23 cellular contexts compared by ENCODE assay signal in the genomic region with DNA sequence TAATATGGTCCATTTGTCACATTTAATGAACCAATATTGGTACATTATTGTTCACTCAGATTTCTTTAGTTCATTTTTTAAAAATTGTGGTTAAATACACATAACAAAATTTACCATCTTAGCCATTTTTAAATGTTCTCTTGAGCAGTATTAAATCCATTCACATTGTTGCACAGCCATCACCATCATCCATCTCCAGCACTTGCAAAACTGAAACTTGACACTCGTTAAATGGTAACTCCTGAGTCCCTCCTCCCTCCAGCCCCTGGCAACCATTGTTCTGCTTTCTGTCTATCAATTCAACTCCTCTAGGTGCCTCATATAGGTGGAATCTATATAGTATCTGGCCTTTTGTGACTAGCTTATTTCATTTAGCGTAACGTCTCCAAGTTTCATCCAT.
"Had no signal": no experiment of that assay in that cellular context is flagged by ENCODE, and none has a peak within 500 bp of the region (broad histone marks: within the 10 kb centered on the region; RNA-seq: fewer than 3 reads in every experiment).

No MANE protein-coding gene starts in this region.

- H3K4me1 ChIP-seq: left lung, testis, uterus had no signal

- H3K9me3 Mint-ChIP-seq: activated T-cell treated with anti-CD3 and anti-CD28 coated beads, Interleukin-2, amount 50 U/mL, for 4 hours; activated T-helper 2 cell treated with anti-CD3 and anti-CD28 coated beads, Interferon-gamma antibody, Interleukin-2, Interleukin-4, amounts not matched to agents 10 μg/mL and 5 μg/mL and 100 μg/mL, durations not matched to agents 14 hours and 24 hours and 36 hours; neural crest cell; stimulated activated naive B cell treated with anti-CD40 and anti-IgM and Interleukin-4, amounts not matched to agents 10 μg/mL and 1 μg/mL and 100 μg/mL, for 72 hours; WTC11 had no signal

- H3K36me3 ChIP-seq: uterus had no signal

- H3K27me3 Mint-ChIP-seq: activated naive CD8-positive, alpha-beta T cell; naive thymus-derived CD4-positive, alpha-beta T cell; stimulated activated naive B cell treated with anti-CD40 and anti-IgM and Interleukin-4, amounts not matched to agents 10 μg/mL and 1 μg/mL and 100 μg/mL, for 72 hours had no signal

- ATAC-seq: activated T-cell treated with anti-CD3 and anti-CD28 coated beads, Interleukin-2, amount 50 U/mL, for 4 hours; left lung; naive thymus-derived CD4-positive, alpha-beta T cell; right lobe of liver; stimulated activated naive B cell treated with anti-CD40 and anti-IgM and Interleukin-4, amounts not matched to agents 10 μg/mL and 1 μg/mL and 100 μg/mL, for 72 hours; WTC11 had no signal

- H3K9me3 ChIP-seq: left lung, right lobe of liver, testis, uterus had no signal

- DNase-seq: activated CD4-positive, alpha-beta T cell treated with anti-CD3 and anti-CD28 coated beads, Interleukin-2, amount 50 U/mL, for 48 hours; activated CD8-positive, alpha-beta memory T cell treated with anti-CD3 and anti-CD28 coated beads, Interleukin-2, amount 50 U/mL, for 48 hours; activated naive CD4-positive, alpha-beta T cell; activated T-cell treated with anti-CD3 and anti-CD28 coated beads, Interleukin-2, amount 50 U/mL, for 4 hours; amniotic stem cell; cerebellar nuclear complex; naive thymus-derived CD4-positive, alpha-beta T cell; occipital lobe; stimulated activated CD4-positive, alpha-beta T cell treated with anti-CD3 and anti-CD28 coated beads, Interleukin-2, amount 100 ng/mL, for 48 hours; stimulated activated CD8-positive, alpha-beta memory T cell treated with anti-CD3 and anti-CD28 coated beads, Interleukin-4, amount 100 ng/mL, for 48 hours; stimulated activated naive B cell treated with anti-CD40 and anti-IgM and Interleukin-4, amounts not matched to agents 10 μg/mL and 1 μg/mL and 100 μg/mL, for 72 hours; T-helper 9 cell; testis; trophoblast cell; uterus had no signal

- H3K27ac ChIP-seq: coronary artery, left lung, testis, uterus had no signal

- H3K4me3 Mint-ChIP-seq: activated naive CD8-positive, alpha-beta T cell; activated T-cell treated with anti-CD3 and anti-CD28 coated beads, Interleukin-2, amount 50 U/mL, for 4 hours; naive thymus-derived CD4-positive, alpha-beta T cell; neural crest cell; stimulated activated naive B cell treated with anti-CD40 and anti-IgM and Interleukin-4, amounts not matched to agents 10 μg/mL and 1 μg/mL and 100 μg/mL, for 72 hours; WTC11 had no signal

- H3K4me1 Mint-ChIP-seq: naive thymus-derived CD4-positive, alpha-beta T cell; neural crest cell had no signal

- H3K27ac Mint-ChIP-seq: activated naive CD8-positive, alpha-beta T cell; activated T-helper 2 cell treated with anti-CD3 and anti-CD28 coated beads, Interferon-gamma antibody, Interleukin-2, Interleukin-4, amounts not matched to agents 10 μg/mL and 5 μg/mL and 100 μg/mL, durations not matched to agents 14 hours and 24 hours and 36 hours; naive thymus-derived CD4-positive, alpha-beta T cell; stimulated activated naive B cell treated with anti-CD40 and anti-IgM and Interleukin-4, amounts not matched to agents 10 μg/mL and 1 μg/mL and 100 μg/mL, for 72 hours; WTC11 had no signal

- H3K4me3 ChIP-seq: coronary artery, left lung, lung, right lobe of liver, testis, uterus had no signal

- H3K27me3 ChIP-seq: left lung, right lobe of liver, testis, uterus had no signal
